ENCODE assay signal across 8 cellular contexts in genomic region chr21:41926807-41927171, GRCh38. TPM values are rescaled to one million over a fixed set of nuclear protein-coding genes. Genes with fewer than 3 reads are reported as not detected.
DNase-seq lines count a peak whose midpoint lies in the region; ATAC-seq and TF ChIP-seq lines count a peak whose summit lies in the region.

No MANE protein-coding gene starts in this region.

- no peaks in the 10 kb centered on the region for H3K9me3 Mint-ChIP-seq in activated T-cell treated with anti-CD3 and anti-CD28 coated beads, Interleukin-2, amount 50 U/mL, for 24 hours
- H3K9me3 Mint-ChIP-seq in activated T-helper 1 cell treated with anti-CD3 and anti-CD28 coated beads, Interleukin-12 subunit alpha, Interleukin-12 subunit beta, Interleukin-2, Interleukin-4 antibody, amounts not matched to agents 30 ng/mL and 10 ng/mL and 1 ng/mL, durations not matched to agents 14 hours and 24 hours and 36 hours, result no peaks in the 10 kb centered on the region

- peaks cover 6 to 65% of the 10 kb centered on the region in 2 donors for H3K4me1 ChIP-seq in left lung
- H3K4me1 ChIP-seq in thyroid gland, result peaks cover 27 to 43% of the 10 kb centered on the region in 2 donors

- H3K4me3 ChIP-seq in left lung, result peak overlapping the region; percentile 5 to 40
- peak overlapping the region in 1 of 3 donors; percentile 21 for H3K4me3 ChIP-seq in thyroid gland (replicated peaks in 1 of 3)

- peaks cover 58% of the 10 kb centered on the region for H3K4me1 Mint-ChIP-seq in activated T-cell treated with anti-CD3 and anti-CD28 coated beads, Interleukin-2, amount 50 U/mL, for 24 hours (ENCODE audit: low read depth)
- peaks cover 66% of the 10 kb centered on the region for H3K4me1 Mint-ChIP-seq in activated T-helper 1 cell treated with anti-CD3 and anti-CD28 coated beads, Interleukin-12 subunit alpha, Interleukin-12 subunit beta, Interleukin-2, Interleukin-4 antibody, amounts not matched to agents 30 ng/mL and 10 ng/mL and 1 ng/mL, durations not matched to agents 14 hours and 24 hours and 36 hours (ENCODE audit: low read depth)

- peak overlapping the region; percentile 81 to 84 for H3K27ac ChIP-seq in left lung
- H3K27ac ChIP-seq in thyroid gland, result peak overlapping the region; percentile 79 to 91 (median 80)

- TF ChIP-seq CTCF in left lung (IDR thresholded peaks at IDR 0.05), result no peak
- TF ChIP-seq CTCF in thyroid gland (IDR thresholded peaks at IDR 0.05), result no peak

- no peaks in the 10 kb centered on the region for H3K36me3 ChIP-seq in left lung
- H3K36me3 ChIP-seq in thyroid gland, result no peaks in the 10 kb centered on the region

- no peak for DNase-seq in activated T-cell treated with anti-CD3 and anti-CD28 coated beads, Interleukin-2, amount 50 U/mL, for 24 hours
- no peak for DNase-seq in activated T-cell treated with anti-CD3 and anti-CD28 coated beads, Interleukin-2, amount 50 U/mL, for 1 hour
- DNase-seq in activated T-helper 1 cell treated with anti-CD3 and anti-CD28 coated beads, Interleukin-12 subunit alpha, Interleukin-12 subunit beta, Interleukin-2, Interleukin-4 antibody, amounts not matched to agents 30 ng/mL and 10 ng/mL and 1 ng/mL, durations not matched to agents 14 hours and 24 hours and 36 hours (ENCODE audit: low spot score), result no peak
- DNase-seq in left lung, result no peak
- no peak for DNase-seq in thyroid gland
- no peak for DNase-seq in midbrain (lab: John Stamatoyannopoulos, UW)
- no peak for DNase-seq in NCI-H2029 (lab: John Stamatoyannopoulos, UW)

- no peaks in the 10 kb centered on the region for H3K9me3 ChIP-seq in left lung
- H3K9me3 ChIP-seq in thyroid gland, result no peaks in the 10 kb centered on the region

- no peaks in the 10 kb centered on the region for H3K27me3 ChIP-seq in left lung
- no peaks in the 10 kb centered on the region for H3K27me3 ChIP-seq in thyroid gland

- H3K27ac Mint-ChIP-seq in activated T-cell treated with anti-CD3 and anti-CD28 coated beads, Interleukin-2, amount 50 U/mL, for 24 hours, result peak overlapping the region; percentile 98
- peak overlapping the region; percentile 92 for H3K27ac Mint-ChIP-seq in activated T-helper 1 cell treated with anti-CD3 and anti-CD28 coated beads, Interleukin-12 subunit alpha, Interleukin-12 subunit beta, Interleukin-2, Interleukin-4 antibody, amounts not matched to agents 30 ng/mL and 10 ng/mL and 1 ng/mL, durations not matched to agents 14 hours and 24 hours and 36 hours

- peak overlapping the region; percentile 87 for H3K4me3 Mint-ChIP-seq in activated T-cell treated with anti-CD3 and anti-CD28 coated beads, Interleukin-2, amount 50 U/mL, for 24 hours
- H3K4me3 Mint-ChIP-seq in activated T-helper 1 cell treated with anti-CD3 and anti-CD28 coated beads, Interleukin-12 subunit alpha, Interleukin-12 subunit beta, Interleukin-2, Interleukin-4 antibody, amounts not matched to agents 30 ng/mL and 10 ng/mL and 1 ng/mL, durations not matched to agents 14 hours and 24 hours and 36 hours, result peak overlapping the region; percentile 84

- ATAC-seq in left lung (no peak), GM18870 (IDR thresholded peaks at IDR 0.05; ENCODE audit: unreplicated experiment) (no peak)

- intact Hi-C loops in activated T-helper 1 cell treated with anti-CD3 and anti-CD28 coated beads, Interleukin-12 subunit alpha, Interleukin-12 subunit beta, Interleukin-2, Interleukin-4 antibody, amounts not matched to agents 30 ng/mL and 10 ng/mL and 1 ng/mL, durations not matched to agents 14 hours and 24 hours and 36 hours (cut with micrococcal nuclease), result loop anchor here (1.0 to 2.0 kb wide), 3 partner anchors 25 to 48 kb away; no protein-coding TSS in a partner anchor
- intact Hi-C loops in left lung (cut with DNase I) (no loop called here), thyroid gland (cut with DNase I) (no loop called here)

- WGBS in thyroid gland, 2 donors, result 33 to 41% methylated on average over 3 of the region's 3 CpGs

- H3K36me3 Mint-ChIP-seq in activated T-cell treated with anti-CD3 and anti-CD28 coated beads, Interleukin-2, amount 50 U/mL, for 24 hours (ENCODE audit: low read depth), result peaks cover 3% of the 10 kb centered on the region
- peaks cover 4% of the 10 kb centered on the region for H3K36me3 Mint-ChIP-seq in activated T-helper 1 cell treated with anti-CD3 and anti-CD28 coated beads, Interleukin-12 subunit alpha, Interleukin-12 subunit beta, Interleukin-2, Interleukin-4 antibody, amounts not matched to agents 30 ng/mL and 10 ng/mL and 1 ng/mL, durations not matched to agents 14 hours and 24 hours and 36 hours (ENCODE audit: low read depth)

- no peaks in the 10 kb centered on the region for H3K27me3 Mint-ChIP-seq in activated T-cell treated with anti-CD3 and anti-CD28 coated beads, Interleukin-2, amount 50 U/mL, for 24 hours
- peaks cover 1% of the 10 kb centered on the region for H3K27me3 Mint-ChIP-seq in activated T-helper 1 cell treated with anti-CD3 and anti-CD28 coated beads, Interleukin-12 subunit alpha, Interleukin-12 subunit beta, Interleukin-2, Interleukin-4 antibody, amounts not matched to agents 30 ng/mL and 10 ng/mL and 1 ng/mL, durations not matched to agents 14 hours and 24 hours and 36 hours (ENCODE audit: insufficient read depth)

- TF ChIP-seq POLR2A in thyroid gland (IDR thresholded peaks at IDR 0.05), result no peak

RNA-seq across cellular contexts. Expression of gene C2CD2, which starts 27.0 kb away (rescaled TPM):
- 9.5 and 10.2 TPM in 2 replicates for total RNA-seq in activated T-helper 1 cell treated with anti-CD3 and anti-CD28 coated beads, Interleukin-12 subunit alpha, Interleukin-12 subunit beta, Interleukin-2, Interleukin-4 antibody, amounts not matched to agents 30 ng/mL and 10 ng/mL and 1 ng/mL, durations not matched to agents 14 hours and 24 hours and 36 hours
- total RNA-seq in left lung (10 to 100 TPM; 19.4 to 22.0 TPM), thyroid gland (10 to 100 TPM; 12.7 to 22.7 (median 20.0) TPM)

RNA-seq across cellular contexts. Expression of gene PRDM15, which starts 47.6 kb away (rescaled TPM):
- 18.1 and 18.4 TPM in 2 replicates for total RNA-seq in activated T-helper 1 cell treated with anti-CD3 and anti-CD28 coated beads, Interleukin-12 subunit alpha, Interleukin-12 subunit beta, Interleukin-2, Interleukin-4 antibody, amounts not matched to agents 30 ng/mL and 10 ng/mL and 1 ng/mL, durations not matched to agents 14 hours and 24 hours and 36 hours
- total RNA-seq in left lung (1 to 10 TPM; 6.2 to 7.8 TPM), thyroid gland (10 to 100 TPM in 1 of 4 donors, 1 to 10 TPM in 3; 4.7 to 12.3 (median 7.3) TPM)
